ENCODE assay signal across 8 cellular contexts in genomic region chr2:437772-438393, GRCh38.
DNase-seq lines count a peak whose midpoint lies in the region; ATAC-seq and TF ChIP-seq lines count a peak whose summit lies in the region.

No MANE protein-coding gene starts in this region.

- H3K27me3 Mint-ChIP-seq in type B pancreatic cell: no peaks in the 10 kb centered on the region

- no peak for TF ChIP-seq POLR2A in heart left ventricle (IDR thresholded peaks at IDR 0.05)

- WGBS in heart left ventricle, 4 donors: 47 to 59% (median 54%) methylated on average over 15 of the region's 15 CpGs

- DNase-seq in NCI-H1092 treated with DMSO at 0.1 percent for 48 hours (lab: John Stamatoyannopoulos, UW) (peak; percentile 6), type B pancreatic cell (ENCODE audit: extremely low spot score, unreplicated experiment) (no peak), heart left ventricle (no peak), BE2C (no peak)
- DNase-seq in activated CD4-positive, CD25-positive, alpha-beta regulatory T cell treated with anti-CD3 and anti-CD28 coated beads, Interleukin-2, amount 50 U/mL, for 16 hours (ENCODE audit: low read depth, low spot score): peak; percentile 21

- POLR2A ChIA-PET in HEK293 (lab: Yijun Ruan, JAX): no interaction called here

- H3K36me3 ChIP-seq in HEK293 (ENCODE audit: control insufficient read depth in 2 of 2, insufficient read depth in 1 of 2, low read length in 2 of 2) (no peaks in the 10 kb centered on the region), heart left ventricle (no peaks in the 10 kb centered on the region), BE2C (no peaks in the 10 kb centered on the region)

- H3K27me3 ChIP-seq in heart left ventricle: peaks cover 0 to 21% (median 0%) of the 10 kb centered on the region in 9 donors
- H3K27me3 ChIP-seq in BE2C: no peaks in the 10 kb centered on the region

- ATAC-seq in GM18519 (IDR thresholded peaks at IDR 0.05; ENCODE audit: low FRiP score, unreplicated experiment) (peak; percentile 99), esophagus mucosa (peak; percentile 81), heart left ventricle (no peak)

- TF ChIP-seq CTCF in HEK293 (tag by site-specific recombination; IDR thresholded peaks at IDR 0.05): no peak
- TF ChIP-seq CTCF in type B pancreatic cell (conservative IDR thresholded peaks at IDR 0.05): no peak
- no peak for TF ChIP-seq CTCF in heart left ventricle (IDR thresholded peaks at IDR 0.05)
- no peak for TF ChIP-seq CTCF in BE2C (IDR thresholded peaks at IDR 0.05; ENCODE audit: low read depth, low read length)

- no peaks in the 10 kb centered on the region for H3K36me3 Mint-ChIP-seq in type B pancreatic cell

- H3K4me1 Mint-ChIP-seq in type B pancreatic cell (ENCODE audit: unreplicated experiment): peaks cover 8% of the 10 kb centered on the region

- H3K4me1 ChIP-seq in HEK293 (ENCODE audit: control insufficient read depth, insufficient read depth, low read length) (no peaks in the 10 kb centered on the region), heart left ventricle (no peaks in the 10 kb centered on the region), BE2C (no peaks in the 10 kb centered on the region)

- peak overlapping the region; percentile 99 for H3K27ac Mint-ChIP-seq in type B pancreatic cell

- H3K4me3 ChIP-seq in HEK293 (ENCODE audit: low read depth, low read length): no peak overlapping the region
- H3K4me3 ChIP-seq in heart left ventricle: peak overlapping the region in 1 of 12 donors; percentile 30
- no peak overlapping the region for H3K4me3 ChIP-seq in BE2C (ENCODE audit: low read depth, low read length)

- intact Hi-C loops in heart left ventricle (cut with DNase I): no loop called here

- CTCF ChIA-PET in HEK293 (lab: Yijun Ruan, JAX): no interaction called here

- H3K9me3 ChIP-seq in HEK293 (ENCODE audit: control insufficient read depth, insufficient read depth, low read depth, low read length) (no peaks in the 10 kb centered on the region), heart left ventricle (no peaks in the 10 kb centered on the region), BE2C (no peaks in the 10 kb centered on the region)

- H3K27ac ChIP-seq in HEK293 (ENCODE audit: extremely low read depth, low read depth, low read length) (no peak overlapping the region), heart left ventricle (peak overlapping the region in 1 of 12 donors; percentile 55)

- no peaks in the 10 kb centered on the region for H3K9me3 Mint-ChIP-seq in type B pancreatic cell

- peak overlapping the region; percentile 77 for H3K4me3 Mint-ChIP-seq in type B pancreatic cell

TF ChIP-seq in HEK293, 187 proteins besides CTCF, POLR2A, EP300 and RAD21:
- TF ChIP-seq KLF1 (tag by site-specific recombination; IDR thresholded peaks at IDR 0.05) (peak; percentile 46; the same call in 1 of the 2 replicates), OSR2 (tag by site-specific recombination; IDR thresholded peaks at IDR 0.05) (no peak), SP7 (tag by site-specific recombination; IDR thresholded peaks at IDR 0.05) (no peak), ZNF335 (tag by site-specific recombination; conservative IDR thresholded peaks at IDR 0.05) (peak; percentile 48), GLIS1 (tag by site-specific recombination; IDR thresholded peaks at IDR 0.05) (0 out of 2 replicates have a peak, but pooled peaks have one; percentile 27), SP2 (tag by site-specific recombination; IDR thresholded peaks at IDR 0.05) (no peak), EGR2 (tag by site-specific recombination; IDR thresholded peaks at IDR 0.05; ENCODE audit: low read depth) (no peak), ZBTB11 (tag by site-specific recombination; conservative IDR thresholded peaks at IDR 0.05; ENCODE audit: low read depth) (no peak), KLF10 (tag by site-specific recombination; IDR thresholded peaks at IDR 0.05) (no peak), ZNF155 (tag by site-specific recombination; IDR thresholded peaks at IDR 0.05) (no peak)
TF ChIP-seq in HEK293: peak in this region for 3.

Comparison
In these comparisons a context has a peak if more than half of its experiments do, and no peak if none do; other contexts are left out.
1. ATAC-seq: peak in GM18519 (single experiment) and esophagus mucosa (single experiment); none in heart left ventricle (0 of 4).
2. DNase-seq: peak in NCI-H1092 treated with DMSO at 0.1 percent for 48 hours (single experiment) and activated CD4-positive, CD25-positive, alpha-beta regulatory T cell treated with anti-CD3 and anti-CD28 coated beads, Interleukin-2, amount 50 U/mL, for 16 hours (single experiment); none in type B pancreatic cell (single experiment), heart left ventricle (0 of 5) and BE2C (single experiment).